Comparison of ENCODE assay signal across 8 cellular contexts in the genomic region with DNA sequence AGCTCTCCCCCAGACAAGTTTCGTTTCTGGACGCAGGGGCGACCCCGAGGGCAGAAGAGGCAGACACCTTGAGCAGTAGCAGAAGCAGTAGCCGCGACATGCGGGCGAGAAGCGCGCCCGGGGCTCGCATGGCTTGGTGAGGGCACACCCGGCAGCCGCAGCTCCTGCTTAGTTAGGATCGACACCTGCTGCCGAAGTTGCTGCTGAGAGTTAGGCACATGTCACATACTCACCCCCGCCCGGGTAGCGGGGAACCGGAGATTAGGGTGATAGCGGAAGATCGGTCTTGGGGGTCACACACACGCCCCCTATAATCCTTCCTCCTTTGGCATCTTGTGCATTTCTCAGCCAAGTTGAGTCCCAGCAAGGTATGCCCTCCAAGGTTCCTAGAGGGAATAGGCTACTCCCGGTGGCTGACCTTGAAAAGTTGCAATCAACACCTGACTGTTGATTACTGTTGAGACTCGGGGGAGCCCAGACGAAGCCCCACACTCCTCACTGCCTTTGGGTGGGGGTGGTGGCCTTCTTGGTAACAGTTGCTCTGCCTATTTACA. TPM values are rescaled to one million over a fixed set of nuclear protein-coding genes. Genes with fewer than 3 reads are reported as not detected.
A peak's percentile ranks its signal among the peaks of the same experiment; 100 is the strongest.
DNase-seq lines count a peak whose midpoint lies in the region; ATAC-seq and TF ChIP-seq lines count a peak whose summit lies in the region.

No MANE protein-coding gene starts in this region.

- no peaks in the 10 kb centered on the region for H3K4me1 ChIP-seq in uterus

- H3K27ac Mint-ChIP-seq in naive B cell, result peak overlapping the region in 1 of 6 donors; percentile 53

- peaks cover 0 to 3% (median 0%) of the 10 kb centered on the region in 7 donors for H3K9me3 Mint-ChIP-seq in naive B cell

- peaks cover 19 to 20% (median 19%) of the 10 kb centered on the region in 3 donors for H3K4me1 Mint-ChIP-seq in naive B cell

- peak; percentile 55 for DNase-seq in NCI-H82 (lab: John Stamatoyannopoulos, UW)
- no peak for DNase-seq in NCI-H82 treated with DMSO at 0.1 percent for 48 hours (lab: John Stamatoyannopoulos, UW; ENCODE audit: unreplicated experiment)
- DNase-seq in WERI-Rb-1, result peak; percentile 34
- peak; percentile 30 for DNase-seq in epithelial cell of esophagus (ENCODE audit: low read depth)
- peak; percentile 6 for DNase-seq in naive B cell
- no peak for DNase-seq in uterus
- no peak for DNase-seq in NCI-H1048 (lab: John Stamatoyannopoulos, UW)

- peaks cover 28 to 54% (median 41%) of the 10 kb centered on the region in 3 donors for H3K27me3 Mint-ChIP-seq in naive B cell

- H3K9me3 ChIP-seq in WERI-Rb-1 (ENCODE audit: severe bottlenecking), result no peaks in the 10 kb centered on the region
- H3K9me3 ChIP-seq in uterus, result no peaks in the 10 kb centered on the region

- H3K27ac ChIP-seq in WERI-Rb-1 (no peak overlapping the region), uterus (no peak overlapping the region)

- H3K4me3 ChIP-seq in WERI-Rb-1 (ENCODE audit: low read depth, low read length) (peak overlapping the region; percentile 68), epithelial cell of esophagus (ENCODE audit: low read length) (peak overlapping the region; percentile 59), uterus (peak overlapping the region; percentile 43 to 46)

- TF ChIP-seq CTCF in WERI-Rb-1 (IDR thresholded peaks at IDR 0.05; ENCODE audit: low read depth, low read length) (no peak), epithelial cell of esophagus (IDR thresholded peaks at IDR 0.05; ENCODE audit: insufficient read depth, low read depth, low read length, missing control alignments) (no peak), uterus (IDR thresholded peaks at IDR 0.05) (no peak)

- no peak for TF ChIP-seq POLR2A in uterus (IDR thresholded peaks at IDR 0.05)

- intact Hi-C loops in uterus (cut with DNase I; ENCODE audit: low total_unique reads), result no loop called here

- peak overlapping the region; percentile 50 to 87 (median 83) for H3K4me3 Mint-ChIP-seq in naive B cell

- peak; percentile 36 for ATAC-seq in HG03039 (IDR thresholded peaks at IDR 0.05; ENCODE audit: unreplicated experiment)
- peak; percentile 30 to 40 for ATAC-seq in naive B cell (ENCODE audit: low read depth in 2 of 2)

- H3K27me3 ChIP-seq in WERI-Rb-1 (ENCODE audit: insufficient read depth, low read depth, severe bottlenecking) (peaks cover 2% of the 10 kb centered on the region), uterus (no peaks in the 10 kb centered on the region)

- peaks cover 4 to 6% of the 10 kb centered on the region in 2 donors for H3K36me3 Mint-ChIP-seq in naive B cell

- no peaks in the 10 kb centered on the region for H3K36me3 ChIP-seq in WERI-Rb-1
- no peaks in the 10 kb centered on the region for H3K36me3 ChIP-seq in uterus

RNA-seq across cellular contexts. Expression of gene GPR37, which starts 0.7 kb away (rescaled TPM):
- polyA plus RNA-seq in naive B cell (ENCODE audit: low read depth in 6 of 6), result not detected
- 10 to 100 TPM in 1 of 4 donors, under 1 TPM in 3; 0.51 to 11.0 (median 0.64) TPM for total RNA-seq in uterus

Comparison
In these comparisons a context has a peak if more than half of its experiments do, and no peak if none do; other contexts are left out.
1. DNase-seq: peak in NCI-H82 (single experiment), WERI-Rb-1 (single experiment), epithelial cell of esophagus (single experiment) and naive B cell (single experiment); none in NCI-H82 treated with DMSO at 0.1 percent for 48 hours (single experiment), uterus (0 of 2) and NCI-H1048 (single experiment).
2. Peak in every context shown above with its lines, with median percentiles within 50 percentile points of each other: H3K4me3 ChIP-seq.